1 cellular context compared by ENCODE assay signal in genomic region chr1:90716243-90716551, GRCh38.
TF ChIP-seq lines count a peak whose summit lies in the region.

No MANE protein-coding gene starts in this region.

TF ChIP-seq in HepG2, 621 proteins besides CTCF, POLR2A, EP300 and RAD21:
- TF ChIP-seq ZBTB39 (CRISPR knock-in tag; IDR thresholded peaks at IDR 0.05): no peak
- no peak for TF ChIP-seq NFYC (CRISPR knock-in tag; IDR thresholded peaks at IDR 0.05)
- no peak for TF ChIP-seq SMAD3 (CRISPR knock-in tag; IDR thresholded peaks at IDR 0.05)
- no peak for TF ChIP-seq ZBTB43 (CRISPR knock-in tag; conservative IDR thresholded peaks at IDR 0.05)
- TF ChIP-seq NFE2L2 (IDR thresholded peaks at IDR 0.05; ENCODE audit: low read length): no peak
- no peak for TF ChIP-seq POLR2G (IDR thresholded peaks at IDR 0.05; ENCODE audit: low read depth, low read length)
- no peak for TF ChIP-seq ZBED4 (CRISPR knock-in tag; IDR thresholded peaks at IDR 0.05; ENCODE audit: borderline replicate concordance)
- TF ChIP-seq ONECUT2 (CRISPR knock-in tag; IDR thresholded peaks at IDR 0.05): no peak
- TF ChIP-seq ZNF567 (CRISPR knock-in tag; IDR thresholded peaks at IDR 0.05; ENCODE audit: borderline replicate concordance): no peak
- no peak for TF ChIP-seq ZNF780A (CRISPR knock-in tag; IDR thresholded peaks at IDR 0.05)
- TF ChIP-seq SNAPC5 (CRISPR knock-in tag; IDR thresholded peaks at IDR 0.05; ENCODE audit: borderline replicate concordance): no peak
- TF ChIP-seq RFXAP (CRISPR knock-in tag; IDR thresholded peaks at IDR 0.05; ENCODE audit: borderline replicate concordance): no peak
- no peak for TF ChIP-seq NFATC3 (CRISPR knock-in tag; IDR thresholded peaks at IDR 0.05)
- TF ChIP-seq ATF6 (CRISPR knock-in tag; conservative IDR thresholded peaks at IDR 0.05): no peak
- TF ChIP-seq MTF2 (CRISPR knock-in tag; IDR thresholded peaks at IDR 0.05; ENCODE audit: borderline replicate concordance): no peak
TF ChIP-seq in HepG2: peak in this region for 0.
